Comparison of ENCODE assay signal across 26 cellular contexts in the genomic region with DNA sequence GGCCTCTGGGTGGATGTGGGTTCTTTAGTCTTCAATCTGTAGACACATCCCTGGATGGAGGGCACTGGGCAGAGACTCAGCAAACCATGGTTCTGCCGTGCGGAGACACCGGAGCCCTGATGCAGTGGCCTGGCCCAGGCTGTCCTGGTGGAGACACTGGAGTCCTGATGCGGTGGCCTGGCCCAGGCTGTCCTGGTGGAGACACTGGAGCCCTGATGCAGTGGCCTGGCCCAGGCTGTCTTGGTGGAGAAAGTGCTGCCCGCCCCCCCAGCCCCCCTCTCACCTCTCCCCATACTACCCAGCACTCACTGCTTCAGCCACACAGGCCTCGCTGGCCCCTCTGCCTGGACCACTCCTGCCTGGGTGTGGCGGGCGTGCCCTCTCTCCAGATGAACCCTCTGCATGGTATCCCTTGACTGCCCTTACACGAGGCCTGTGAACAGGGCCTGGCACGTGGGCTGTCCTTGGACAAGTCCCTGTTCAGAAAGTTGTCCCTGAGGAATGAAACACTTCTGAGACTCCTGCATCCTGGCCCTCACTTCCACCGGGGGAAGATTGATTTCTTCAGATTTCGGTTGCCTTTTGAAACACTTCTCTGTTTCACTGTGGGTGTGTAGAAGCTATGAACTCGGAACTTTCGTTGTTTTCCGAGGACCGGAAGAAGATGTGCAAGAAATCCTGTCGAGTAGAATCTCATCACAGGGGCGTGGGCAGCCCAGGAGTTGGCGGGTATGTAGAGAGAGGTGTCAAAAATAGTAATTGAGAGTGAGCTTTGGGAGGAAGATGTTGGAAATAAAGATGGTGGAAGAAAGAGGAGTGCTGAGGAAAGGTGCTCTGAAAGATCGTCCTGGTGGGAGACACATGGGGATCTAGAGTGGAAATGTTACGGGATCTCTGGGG. TPM values are rescaled to one million over a fixed set of nuclear protein-coding genes. Genes with fewer than 3 reads are reported as not detected.
DNase-seq lines count a peak whose midpoint lies in the region; ATAC-seq, FAIRE-seq and TF ChIP-seq lines count a peak whose summit lies in the region.
"Had no signal": no experiment of that assay in that cellular context is flagged by ENCODE, and none has a peak within 500 bp of the region (broad histone marks: within the 10 kb centered on the region; RNA-seq: fewer than 3 reads in every experiment).

No MANE protein-coding gene starts in this region.

- H3K4me1 Mint-ChIP-seq in dendritic cell treated with granulocyte-macrophage colony-stimulating factor and Interleukin-4, amounts not matched to agents 40 ng/mL and 50 ng/mL, for 4 days (ENCODE audit: low read depth): peaks cover 42% of the 10 kb centered on the region
- peaks cover 5 to 14% of the 10 kb centered on the region in 2 donors for H3K4me1 Mint-ChIP-seq in stimulated activated naive B cell treated with anti-CD40 and anti-IgM and Interleukin-4, amounts not matched to agents 10 μg/mL and 1 μg/mL and 100 μg/mL, for 72 hours

- H3K4me3 ChIP-seq in kidney (ENCODE audit: low read length in 2 of 2): no peak overlapping the region
- H3K4me3 ChIP-seq: SJCRH30 had no signal

- TF ChIP-seq CTCF in GM13976 (IDR thresholded peaks at IDR 0.05; ENCODE audit: borderline replicate concordance, control extremely low read depth, extremely low read depth, insufficient read depth, missing control alignments) (no peak), kidney (IDR thresholded peaks at IDR 0.05; ENCODE audit: borderline replicate concordance, extremely low read depth, insufficient read depth) (no peak)

- H3K4me1 ChIP-seq in kidney (ENCODE audit: control insufficient read depth in 1 of 2, insufficient read depth in 1 of 2, low read depth in 1 of 2, low read length in 2 of 2): no peaks in the 10 kb centered on the region
- H3K4me1 ChIP-seq: BE2C, Caco-2 had no signal

- peaks cover 4 to 11% of the 10 kb centered on the region in 2 donors for H3K9me3 ChIP-seq in kidney (ENCODE audit: control insufficient read depth in 1 of 2, low read length in 2 of 2)

- peak; percentile 12 for DNase-seq in GM13976 (ENCODE audit: low spot score)
- DNase-seq in kidney: peak; percentile 41
- DNase-seq in stimulated activated naive B cell treated with anti-CD40 and anti-IgM and Interleukin-4, amounts not matched to agents 10 μg/mL and 1 μg/mL and 100 μg/mL, for 72 hours: no peak
- no peak for DNase-seq in T-helper 1 cell
- no peak for DNase-seq in hippocampal formation (lab: John Stamatoyannopoulos, UW)
- DNase-seq: BE2C; Caco-2; CD4-positive, alpha-beta T cell; DMS 273 treated with DMSO at 0.1 percent for 48 hours; DND-41; KG1; NCI-H1092 treated with DMSO at 0.1 percent for 48 hours; NCI-H146; NCI-H2029; NCI-H226; NCI-H510A treated with DMSO at 0.1 percent for 48 hours; NCI-H748 treated with DMSO at 0.1 percent for 48 hours; SJCRH30 had no signal

- H3K36me3 Mint-ChIP-seq in dendritic cell treated with granulocyte-macrophage colony-stimulating factor and Interleukin-4, amounts not matched to agents 40 ng/mL and 50 ng/mL, for 4 days (ENCODE audit: low read depth): peaks cover 84% of the 10 kb centered on the region
- H3K36me3 Mint-ChIP-seq in stimulated activated naive B cell treated with anti-CD40 and anti-IgM and Interleukin-4, amounts not matched to agents 10 μg/mL and 1 μg/mL and 100 μg/mL, for 72 hours: peaks cover 55 to 76% of the 10 kb centered on the region in 2 donors

- no peak overlapping the region for H3K4me3 Mint-ChIP-seq in dendritic cell treated with granulocyte-macrophage colony-stimulating factor and Interleukin-4, amounts not matched to agents 40 ng/mL and 50 ng/mL, for 4 days
- H3K4me3 Mint-ChIP-seq in stimulated activated naive B cell treated with anti-CD40 and anti-IgM and Interleukin-4, amounts not matched to agents 10 μg/mL and 1 μg/mL and 100 μg/mL, for 72 hours: no peak overlapping the region
- H3K4me3 Mint-ChIP-seq: CD4-positive, alpha-beta T cell had no signal

- no peak for FAIRE-seq in kidney (lab: Jason Lieb, UNC)
- FAIRE-seq: GM12891, H1, HTR-8/SVneo had no signal

- peak overlapping the region; percentile 1 for H3K27ac Mint-ChIP-seq in dendritic cell treated with granulocyte-macrophage colony-stimulating factor and Interleukin-4, amounts not matched to agents 40 ng/mL and 50 ng/mL, for 4 days
- peak overlapping the region; percentile 38 for H3K27ac Mint-ChIP-seq in stimulated activated naive B cell treated with anti-CD40 and anti-IgM and Interleukin-4, amounts not matched to agents 10 μg/mL and 1 μg/mL and 100 μg/mL, for 72 hours
- H3K27ac Mint-ChIP-seq: CD4-positive, alpha-beta T cell had no signal

- peaks cover 6 to 24% of the 10 kb centered on the region in 2 donors for H3K36me3 ChIP-seq in kidney (ENCODE audit: control insufficient read depth in 1 of 2, insufficient read depth in 2 of 2, low read length in 2 of 2)

- no peak for ATAC-seq in stimulated activated naive B cell treated with anti-CD40 and anti-IgM and Interleukin-4, amounts not matched to agents 10 μg/mL and 1 μg/mL and 100 μg/mL, for 72 hours (replicated peaks)
- ATAC-seq in HG02623 (IDR thresholded peaks at IDR 0.05; ENCODE audit: unreplicated experiment): no peak
- ATAC-seq: HCT116, Panc1 had no signal

- no peaks in the 10 kb centered on the region for H3K27me3 Mint-ChIP-seq in dendritic cell treated with granulocyte-macrophage colony-stimulating factor and Interleukin-4, amounts not matched to agents 40 ng/mL and 50 ng/mL, for 4 days
- H3K27me3 Mint-ChIP-seq in stimulated activated naive B cell treated with anti-CD40 and anti-IgM and Interleukin-4, amounts not matched to agents 10 μg/mL and 1 μg/mL and 100 μg/mL, for 72 hours: no peaks in the 10 kb centered on the region
- H3K27me3 Mint-ChIP-seq: CD4-positive, alpha-beta T cell had no signal

- H3K9me3 Mint-ChIP-seq in dendritic cell treated with granulocyte-macrophage colony-stimulating factor and Interleukin-4, amounts not matched to agents 40 ng/mL and 50 ng/mL, for 4 days: peaks cover 13% of the 10 kb centered on the region
- H3K9me3 Mint-ChIP-seq in stimulated activated naive B cell treated with anti-CD40 and anti-IgM and Interleukin-4, amounts not matched to agents 10 μg/mL and 1 μg/mL and 100 μg/mL, for 72 hours: peaks cover 8 to 10% of the 10 kb centered on the region in 2 donors

- in situ Hi-C loops in GM13976 (cut with MboI; ENCODE audit: low sequenced_read_pairs, unreplicated experiment): no loop called here

- intact Hi-C loops in dendritic cell treated with granulocyte-macrophage colony-stimulating factor and Interleukin-4, amounts not matched to agents 40 ng/mL and 50 ng/mL, for 4 days (cut with micrococcal nuclease): loop anchor here (5.0 kb wide), 1 partner anchor 117 kb away; the partner anchor contains the start of gene TPCN2
- intact Hi-C loops in kidney (cut with DNase I): no loop called here

- no peak overlapping the region for H3K9ac ChIP-seq in kidney (ENCODE audit: low read length in 2 of 2)

- no peak overlapping the region for H3K27ac ChIP-seq in kidney (ENCODE audit: low read depth in 2 of 2, low read length in 2 of 2)
- H3K27ac ChIP-seq: SJCRH30 had no signal

RNA-seq across cellular contexts. Expression of gene IGHMBP2, which starts 26.3 kb away (rescaled TPM):
- total RNA-seq in kidney: 19.6 TPM
- 8.8 TPM for polyA plus RNA-seq in kidney (ENCODE audit: insufficient read depth, low read depth, low replicate concordance)

RNA-seq across cellular contexts. Expression of gene MRPL21, which starts 26.3 kb away (rescaled TPM):
- 45.0 TPM for total RNA-seq in kidney
- polyA plus RNA-seq in kidney (ENCODE audit: insufficient read depth, low read depth, low replicate concordance): 147 TPM

RNA-seq across cellular contexts. Expression of gene MRGPRD, which starts 50.8 kb away (rescaled TPM):
- total RNA-seq in kidney: not detected
- polyA plus RNA-seq in kidney (ENCODE audit: insufficient read depth, low read depth, low replicate concordance): not detected
- total RNA-seq: A673; Caco-2; CD4-positive, alpha-beta T cell; H1; SJCRH30 had no signal
- polyA plus RNA-seq: H1 had no signal

Comparison
In these comparisons a context has a peak if more than half of its experiments do, and no peak if none do; other contexts are left out.
1. DNase-seq: peak in GM13976 (single experiment) and kidney (single experiment); none in stimulated activated naive B cell treated with anti-CD40 and anti-IgM and Interleukin-4, amounts not matched to agents 10 μg/mL and 1 μg/mL and 100 μg/mL, for 72 hours (single experiment), T-helper 1 cell (0 of 5) and hippocampal formation (0 of 2).